ENCODE assay signal across 1 cellular context in the genomic region with DNA sequence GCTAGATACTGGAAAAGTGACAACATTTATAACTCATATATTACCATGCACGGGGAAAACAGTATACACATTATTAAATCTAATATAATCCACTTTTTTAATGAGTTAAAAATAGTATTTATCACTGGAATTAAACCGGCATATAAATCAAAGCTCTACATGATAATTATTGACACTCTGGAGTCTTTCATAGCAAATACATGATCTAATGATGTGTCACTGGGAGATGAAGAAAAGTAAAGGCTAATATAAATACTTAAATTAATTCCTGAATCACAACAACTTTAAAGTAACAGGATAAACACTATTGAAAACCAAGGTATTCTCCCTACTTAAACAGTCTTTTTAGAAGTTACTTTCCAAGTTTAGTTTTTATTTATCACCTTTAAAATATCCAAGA.
TF ChIP-seq lines count a peak whose summit lies in the region.

No MANE protein-coding gene starts in this region.

TF ChIP-seq in HEK293, 187 proteins besides CTCF, POLR2A, EP300 and RAD21 (continued from another document):
- TF ChIP-seq, protein P1, sequence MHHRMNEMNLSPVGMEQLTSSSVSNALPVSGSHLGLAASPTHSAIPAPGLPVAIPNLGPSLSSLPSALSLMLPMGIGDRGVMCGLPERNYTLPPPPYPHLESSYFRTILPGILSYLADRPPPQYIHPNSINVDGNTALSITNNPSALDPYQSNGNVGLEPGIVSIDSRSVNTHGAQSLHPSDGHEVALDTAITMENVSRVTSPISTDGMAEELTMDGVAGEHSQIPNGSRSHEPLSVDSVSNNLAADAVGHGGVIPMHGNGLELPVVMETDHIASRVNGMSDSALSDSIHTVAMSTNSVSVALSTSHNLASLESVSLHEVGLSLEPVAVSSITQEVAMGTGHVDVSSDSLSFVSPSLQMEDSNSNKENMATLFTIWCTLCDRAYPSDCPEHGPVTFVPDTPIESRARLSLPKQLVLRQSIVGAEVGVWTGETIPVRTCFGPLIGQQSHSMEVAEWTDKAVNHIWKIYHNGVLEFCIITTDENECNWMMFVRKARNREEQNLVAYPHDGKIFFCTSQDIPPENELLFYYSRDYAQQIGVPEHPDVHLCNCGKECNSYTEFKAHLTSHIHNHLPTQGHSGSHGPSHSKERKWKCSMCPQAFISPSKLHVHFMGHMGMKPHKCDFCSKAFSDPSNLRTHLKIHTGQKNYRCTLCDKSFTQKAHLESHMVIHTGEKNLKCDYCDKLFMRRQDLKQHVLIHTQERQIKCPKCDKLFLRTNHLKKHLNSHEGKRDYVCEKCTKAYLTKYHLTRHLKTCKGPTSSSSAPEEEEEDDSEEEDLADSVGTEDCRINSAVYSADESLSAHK (tag by site-specific recombination; IDR thresholded peaks at IDR 0.05): no peak
- no peak for TF ChIP-seq FEZF1 (tag by site-specific recombination; IDR thresholded peaks at IDR 0.05)
- no peak for TF ChIP-seq ZNF214 (tag by site-specific recombination; IDR thresholded peaks at IDR 0.05; ENCODE audit: borderline replicate concordance)
- TF ChIP-seq ZNF777 (tag by site-specific recombination; IDR thresholded peaks at IDR 0.05; ENCODE audit: borderline replicate concordance): no peak
- TF ChIP-seq, protein P2, sequence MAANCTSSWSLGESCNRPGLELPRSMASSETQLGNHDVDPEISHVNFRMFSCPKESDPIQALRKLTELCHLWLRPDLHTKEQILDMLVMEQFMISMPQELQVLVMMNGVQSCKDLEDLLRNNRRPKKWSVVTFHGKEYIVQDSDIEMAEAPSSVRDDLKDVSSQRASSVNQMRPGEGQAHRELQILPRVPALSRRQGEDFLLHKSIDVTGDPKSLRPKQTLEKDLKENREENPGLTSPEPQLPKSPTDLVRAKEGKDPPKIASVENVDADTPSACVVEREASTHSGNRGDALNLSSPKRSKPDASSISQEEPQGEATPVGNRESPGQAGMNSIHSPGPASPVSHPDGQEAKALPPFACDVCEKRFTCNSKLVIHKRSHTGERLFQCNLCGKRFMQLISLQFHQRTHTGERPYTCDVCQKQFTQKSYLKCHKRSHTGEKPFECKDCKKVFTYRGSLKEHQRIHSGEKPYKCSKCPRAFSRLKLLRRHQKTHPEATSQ (tag by site-specific recombination; IDR thresholded peaks at IDR 0.05): no peak
- TF ChIP-seq ZNF76 (tag by site-specific recombination; IDR thresholded peaks at IDR 0.05; ENCODE audit: borderline replicate concordance, low read depth): no peak
- no peak for TF ChIP-seq TRIM28 (IDR thresholded peaks at IDR 0.05; ENCODE audit: borderline replicate concordance, low read length)
- no peak for TF ChIP-seq ZNF830 (tag by site-specific recombination; IDR thresholded peaks at IDR 0.05; ENCODE audit: low read depth)
- TF ChIP-seq, protein P3, sequence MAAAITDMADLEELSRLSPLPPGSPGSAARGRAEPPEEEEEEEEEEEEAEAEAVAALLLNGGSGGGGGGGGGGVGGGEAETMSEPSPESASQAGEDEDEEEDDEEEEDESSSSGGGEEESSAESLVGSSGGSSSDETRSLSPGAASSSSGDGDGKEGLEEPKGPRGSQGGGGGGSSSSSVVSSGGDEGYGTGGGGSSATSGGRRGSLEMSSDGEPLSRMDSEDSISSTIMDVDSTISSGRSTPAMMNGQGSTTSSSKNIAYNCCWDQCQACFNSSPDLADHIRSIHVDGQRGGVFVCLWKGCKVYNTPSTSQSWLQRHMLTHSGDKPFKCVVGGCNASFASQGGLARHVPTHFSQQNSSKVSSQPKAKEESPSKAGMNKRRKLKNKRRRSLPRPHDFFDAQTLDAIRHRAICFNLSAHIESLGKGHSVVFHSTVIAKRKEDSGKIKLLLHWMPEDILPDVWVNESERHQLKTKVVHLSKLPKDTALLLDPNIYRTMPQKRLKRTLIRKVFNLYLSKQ (tag by site-specific recombination; IDR thresholded peaks at IDR 0.05; ENCODE audit: borderline replicate concordance): no peak
- no peak for TF ChIP-seq OVOL3 (tag by site-specific recombination; IDR thresholded peaks at IDR 0.05)
